8 cellular contexts compared by ENCODE assay signal in the genomic region with DNA sequence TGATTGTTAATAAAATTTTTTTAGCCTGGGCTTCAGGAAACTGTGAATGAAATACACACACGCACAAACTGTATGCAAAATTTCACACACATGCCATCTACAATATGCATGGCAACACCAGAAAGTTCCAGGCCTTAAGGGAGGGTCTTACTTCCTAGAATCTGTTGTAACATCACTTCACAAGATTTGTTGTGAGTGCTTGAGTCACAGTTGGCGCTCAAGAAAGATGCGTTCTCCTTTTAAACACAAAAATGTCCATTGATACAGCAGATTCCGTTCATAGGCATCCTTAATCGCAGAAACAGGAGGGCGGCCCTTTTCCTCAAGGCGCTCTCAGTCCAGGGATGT. TPM values are rescaled to one million over a fixed set of nuclear protein-coding genes. Genes with fewer than 3 reads are reported as not detected.
DNase-seq lines count a peak whose midpoint lies in the region; ATAC-seq and TF ChIP-seq lines count a peak whose summit lies in the region.

No MANE protein-coding gene starts in this region.

- no TSS peak for BruUV-seq in mammary epithelial cell (replicated peaks; lab: Mats Ljungman, UMichigan)

- H3K27me3 Mint-ChIP-seq in naive B cell: no peaks in the 10 kb centered on the region

- H3K79me2 ChIP-seq in mammary epithelial cell (ENCODE audit: insufficient read depth, low read length): peaks cover 39% of the 10 kb centered on the region

- H3K9me3 ChIP-seq in BLaER1 treated with 17β-estradiol and CSF1 and Interleukin-3, amounts not matched to agents 10 nM and 100 nM (replicated peaks in 1 of 11): no peaks in the 10 kb centered on the region
- H3K9me3 ChIP-seq in mammary epithelial cell (replicated peaks; ENCODE audit: insufficient read depth, low read length): no peaks in the 10 kb centered on the region

- peak overlapping the region; percentile 51 to 94 (median 88); a peak in 21 of 22 replicates for H3K27ac ChIP-seq in BLaER1 treated with 17β-estradiol and CSF1 and Interleukin-3, amounts not matched to agents 10 nM and 100 nM
- peak overlapping the region; percentile 91 for H3K27ac ChIP-seq in mammary epithelial cell (ENCODE audit: insufficient read depth, low read depth, low read length)

- H3K27me3 ChIP-seq in BLaER1 treated with 17β-estradiol and CSF1 and Interleukin-3, amounts not matched to agents 10 nM and 100 nM: no peaks in the 10 kb centered on the region
- no peaks in the 10 kb centered on the region for H3K27me3 ChIP-seq in mammary epithelial cell (ENCODE audit: insufficient read depth, low read length)

- CTCF ChIA-PET in mammary epithelial cell (lab: Charles Lee; ENCODE audit: low non-redundant PET): no interaction called here

- intact Hi-C loops in mammary epithelial cell (cut with micrococcal nuclease) (loop anchor here (1.0 to 2.0 kb wide), 2 partner anchors 67 to 76 kb away; a partner anchor contains a TSS), posterior vena cava (cut with DNase I) (loop anchor here (10.0 kb wide), 2 partner anchors 63 to 73 kb away; a partner anchor contains a TSS)

- peaks cover 0 to 9% of the 10 kb centered on the region in 2 donors for H3K36me3 Mint-ChIP-seq in naive B cell

- H3K4me3 ChIP-seq in BLaER1 treated with 17β-estradiol and CSF1 and Interleukin-3, amounts not matched to agents 10 nM and 100 nM: peak overlapping the region; percentile 83 to 96 (median 91)
- peak overlapping the region; percentile 78 to 99 (median 97) for H3K4me3 ChIP-seq in mammary epithelial cell (replicated peaks in 1 of 3; ENCODE audit: insufficient read depth in 1 of 3, low read depth in 2 of 3, low read length in 3 of 3)

- peaks cover 60 to 80% (median 73%) of the 10 kb centered on the region in 10 experiments for H3K4me1 ChIP-seq in BLaER1 treated with 17β-estradiol and CSF1 and Interleukin-3, amounts not matched to agents 10 nM and 100 nM
- H3K4me1 ChIP-seq in mammary epithelial cell (ENCODE audit: insufficient read depth, low read length): peaks cover 14% of the 10 kb centered on the region

- dilution Hi-C loops in mammary epithelial cell (cut with HindIII; ENCODE audit: low sequenced_read_pairs): no loop called here

- WGBS in mammary epithelial cell (ENCODE audit: low coverage, missing lambda C conversion rate): 18% methylated on average over 7 of the region's 7 CpGs

- peaks cover 0 to 2% (median 0%) of the 10 kb centered on the region in 7 donors for H3K9me3 Mint-ChIP-seq in naive B cell

- ATAC-seq in HG03460 (IDR thresholded peaks at IDR 0.05; ENCODE audit: unreplicated experiment): peak; percentile 2
- ATAC-seq in naive B cell (ENCODE audit: low read depth in 2 of 2): no peak

- DNase-seq in mammary epithelial cell (no peak), naive B cell (no peak), posterior vena cava (ENCODE audit: low spot score) (no peak), Ammon's horn (ENCODE audit: low spot score) (no peak), anterior cingulate cortex (lab: John Stamatoyannopoulos, UW) (no peak), GM13977 (ENCODE audit: low spot score) (no peak)

- peaks cover 0 to 33% (median 11%) of the 10 kb centered on the region in 11 experiments; a peak in 14 of 22 replicates for H4K20me1 ChIP-seq in BLaER1 treated with 17β-estradiol and CSF1 and Interleukin-3, amounts not matched to agents 10 nM and 100 nM
- H4K20me1 ChIP-seq in mammary epithelial cell (ENCODE audit: insufficient read depth, low read length): no peaks in the 10 kb centered on the region

- H3K4me1 Mint-ChIP-seq in naive B cell: peaks cover 26 to 55% (median 34%) of the 10 kb centered on the region in 3 donors

- H3K36me3 ChIP-seq in BLaER1 treated with 17β-estradiol and CSF1 and Interleukin-3, amounts not matched to agents 10 nM and 100 nM: peaks cover 11 to 31% (median 24%) of the 10 kb centered on the region in 11 experiments; a peak in 21 of 22 replicates
- no peaks in the 10 kb centered on the region for H3K36me3 ChIP-seq in mammary epithelial cell (ENCODE audit: insufficient read depth, low read length)

- no peak for TF ChIP-seq CTCF in mammary epithelial cell (conservative IDR thresholded peaks at IDR 0.05 in 1 of 2, IDR thresholded peaks at IDR 0.05 in 1 of 2; ENCODE audit: extremely low read depth in 1 of 2, insufficient read depth in 1 of 2, low read depth in 1 of 2, low read length in 2 of 2)
- no peak for TF ChIP-seq CTCF in GM13977 (IDR thresholded peaks at IDR 0.05; ENCODE audit: extremely low read depth, insufficient read depth, missing control alignments)

- H3K9ac ChIP-seq in BLaER1 treated with 17β-estradiol and CSF1 and Interleukin-3, amounts not matched to agents 10 nM and 100 nM: peak overlapping the region; percentile 71 to 94 (median 88); a peak in 21 of 22 replicates
- H3K9ac ChIP-seq in mammary epithelial cell (ENCODE audit: insufficient read depth, low read length): peak overlapping the region; percentile 77

- H3K27ac Mint-ChIP-seq in naive B cell: peak overlapping the region; percentile 99 to 100 (median 100)

- peak overlapping the region; percentile 93 for H2AFZ ChIP-seq in mammary epithelial cell (ENCODE audit: low read depth, low read length)

- H3K4me2 ChIP-seq in BLaER1 treated with 17β-estradiol and CSF1 and Interleukin-3, amounts not matched to agents 10 nM and 100 nM: peak overlapping the region; percentile 60 to 92 (median 82)
- H3K4me2 ChIP-seq in mammary epithelial cell (ENCODE audit: insufficient read depth, low read depth, low read length): peak overlapping the region; percentile 76

- peak overlapping the region; percentile 98 to 100 (median 99) for H3K4me3 Mint-ChIP-seq in naive B cell

- in situ Hi-C loops in mammary epithelial cell (cut with MboI; ENCODE audit: low sequenced_read_pairs in 2 of 2) (no loop called here), GM13977 (cut with MboI; ENCODE audit: low pct_unique_long_range_greater_than_20kb, low sequenced_read_pairs, unreplicated experiment) (no loop called here)

RNA-seq across cellular contexts. Expression of a gene that starts 0.5 kb away (rescaled TPM):
- total RNA-seq in mammary epithelial cell: 10 to 100 TPM; 46.2 to 66.2 TPM
- 57.0 TPM for polyA plus RNA-seq in mammary epithelial cell
- 29.8 TPM for polyA minus RNA-seq in mammary epithelial cell
- 100 to 1,000 TPM; 130 to 152 (median 141) TPM for polyA plus RNA-seq in naive B cell (ENCODE audit: low read depth in 6 of 6)
- total RNA-seq in posterior vena cava: 10 to 100 TPM; 68.2 to 68.7 TPM

RNA-seq across cellular contexts. Expression of a gene that starts 55.9 kb away (rescaled TPM):
- total RNA-seq in mammary epithelial cell: under 1 TPM in 1 of 2 donors, not detected in 1; under 0.01 TPM
- not detected for polyA plus RNA-seq in mammary epithelial cell
- not detected for polyA minus RNA-seq in mammary epithelial cell
- under 1 TPM in 4 of 6 donors, not detected in 2; 0.20 to 0.46 (median 0.28) TPM for polyA plus RNA-seq in naive B cell (ENCODE audit: low read depth in 6 of 6)
- total RNA-seq in posterior vena cava: 1 to 10 TPM; 1.2 to 2.1 TPM

RNA-seq across cellular contexts. Expression of a gene that starts 56.6 kb away (rescaled TPM):
- total RNA-seq in mammary epithelial cell (under 1 TPM in 1 of 2 donors, not detected in 1; 0.52 TPM), posterior vena cava (under 1 TPM in 1 of 2 donors, not detected in 1; 0.43 TPM)
- polyA plus RNA-seq in mammary epithelial cell (not detected), naive B cell (ENCODE audit: low read depth in 6 of 6) (1 to 10 TPM in 1 of 6 donors, under 1 TPM in 3, not detected in 2; 0.38 to 1.1 (median 0.73) TPM)
- not detected for polyA minus RNA-seq in mammary epithelial cell
